ENCODE assay signal across 10 cellular contexts in genomic region chr17:28675980-28676379, GRCh38.
DNase-seq lines count a peak whose midpoint lies in the region; ATAC-seq, FAIRE-seq and TF ChIP-seq lines count a peak whose summit lies in the region.
"Had no signal": no experiment of that assay in that cellular context is flagged by ENCODE, and none has a peak within 500 bp of the region (broad histone marks: within the 10 kb centered on the region; RNA-seq: fewer than 3 reads in every experiment).

No MANE protein-coding gene starts in this region.

- TF ChIP-seq CTCF in D721Med (IDR thresholded peaks at IDR 0.05; ENCODE audit: insufficient read depth, missing control alignments), result peak; percentile 41

- DNase-seq in D721Med (ENCODE audit: insufficient read length, low spot score) (no peak), HPDE6-E6E7 (ENCODE audit: extremely low spot score) (peak; percentile 38), SW480 (ENCODE audit: low spot score) (peak; percentile 26), kidney tubule cell (ENCODE audit: low spot score) (peak; percentile 43), HTR-8/SVneo (ENCODE audit: insufficient read length, low spot score) (no peak)
- DNase-seq in stimulated activated CD4-positive, alpha-beta T cell treated with anti-CD3 and anti-CD28 coated beads, Interleukin-1b, Interleukin-23, amount 100 ng/mL, for 48 hours, result no peak
- DNase-seq: NCI-H446 treated with DMSO at 0.1 percent for 48 hours had no signal

- ATAC-seq in GM18868 (IDR thresholded peaks at IDR 0.05; ENCODE audit: unreplicated experiment) (no peak), GM21390 (IDR thresholded peaks at IDR 0.05; ENCODE audit: unreplicated experiment) (no peak)
- ATAC-seq: sciatic nerve had no signal

- FAIRE-seq in D721Med (lab: Jason Lieb, UNC) (no peak), HTR-8/SVneo (lab: Jason Lieb, UNC) (no peak)

Comparison
In these comparisons a context has a peak if more than half of its experiments do, and no peak if none do; other contexts are left out.
1. DNase-seq: peak in HPDE6-E6E7 (single experiment), SW480 (single experiment) and kidney tubule cell (single experiment); none in D721Med (single experiment), HTR-8/SVneo (single experiment) and stimulated activated CD4-positive, alpha-beta T cell treated with anti-CD3 and anti-CD28 coated beads, Interleukin-1b, Interleukin-23, amount 100 ng/mL, for 48 hours (single experiment).